In the genomic region with DNA sequence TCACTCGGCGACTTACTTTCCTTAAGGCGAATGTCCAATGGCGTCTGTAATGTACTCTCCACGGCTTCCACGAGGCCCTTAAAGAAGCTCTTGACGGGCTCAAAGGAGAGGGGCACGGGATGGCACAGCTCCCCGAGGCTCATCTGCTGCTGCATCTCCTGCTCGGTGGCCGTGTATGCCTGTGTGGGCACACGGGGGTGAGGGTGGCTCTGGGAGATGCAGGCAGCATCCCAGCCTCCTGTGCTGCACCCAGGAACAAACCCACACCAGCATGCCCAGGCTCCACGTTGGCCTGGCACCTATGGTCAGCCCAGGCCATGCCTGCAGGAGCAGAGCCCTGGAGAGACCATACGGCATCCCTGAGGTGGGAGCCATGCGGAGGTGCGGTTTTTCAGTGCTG, we compare ENCODE assay signal across 20 cellular contexts.
"Had no signal": no experiment of that assay in that cellular context is flagged by ENCODE, and none has a peak within 500 bp of the region (broad histone marks: within the 10 kb centered on the region; RNA-seq: fewer than 3 reads in every experiment).

No MANE protein-coding gene starts in this region.

- DNase-seq: activated CD4-positive, alpha-beta T cell treated with anti-CD3 and anti-CD28 coated beads for 48 hours; activated naive CD8-positive, alpha-beta T cell treated with anti-CD3 and anti-CD28 coated beads for 36 hours; amniotic stem cell; effector CD8-positive, alpha-beta T cell; heart left ventricle; kidney; midbrain; psoas muscle; right cardiac atrium; stimulated activated CD4-positive, alpha-beta T cell treated with anti-CD3 and anti-CD28 coated beads, Interleukin-2, amount 100 ng/mL, for 24 hours; stimulated activated naive CD8-positive, alpha-beta T cell treated with anti-CD3 and anti-CD28 coated beads, Interleukin-15, Interleukin-2, amounts not matched to agents 100 U/mL and 50 U/mL, for 24 hours; substantia nigra; trophoblast cell had no signal

- H3K4me1 Mint-ChIP-seq: neural crest cell had no signal

- H3K9me3 ChIP-seq: esophagus muscularis mucosa, gastroesophageal sphincter, heart left ventricle, psoas muscle, SJSA1 had no signal

- H3K4me3 ChIP-seq: esophagus muscularis mucosa, gastroesophageal sphincter, heart left ventricle, psoas muscle, SJSA1 had no signal

- H3K27ac Mint-ChIP-seq: activated naive CD8-positive, alpha-beta T cell treated with anti-CD3 and anti-CD28 coated beads for 36 hours; dendritic cell treated with granulocyte-macrophage colony-stimulating factor and Interleukin-4, amounts not matched to agents 40 ng/mL and 50 ng/mL, for 4 days; WTC11 had no signal

- H3K27ac ChIP-seq: esophagus muscularis mucosa, gastroesophageal sphincter, heart left ventricle, psoas muscle, SJSA1 had no signal

- H3K36me3 ChIP-seq: SJSA1 had no signal

- ATAC-seq: gastroesophageal sphincter; heart left ventricle; left lobe of liver; psoas muscle; stimulated activated naive CD8-positive, alpha-beta T cell treated with anti-CD3 and anti-CD28 coated beads, Interleukin-15, Interleukin-2, amounts not matched to agents 100 U/mL and 50 U/mL, for 24 hours; WTC11 had no signal

- H3K4me3 Mint-ChIP-seq: activated naive CD8-positive, alpha-beta T cell treated with anti-CD3 and anti-CD28 coated beads for 36 hours; dendritic cell treated with granulocyte-macrophage colony-stimulating factor and Interleukin-4, amounts not matched to agents 40 ng/mL and 50 ng/mL, for 4 days; neural crest cell; WTC11 had no signal

- H3K27me3 ChIP-seq: SJSA1 had no signal

- H3K27me3 Mint-ChIP-seq: activated naive CD8-positive, alpha-beta T cell treated with anti-CD3 and anti-CD28 coated beads for 36 hours; dendritic cell treated with granulocyte-macrophage colony-stimulating factor and Interleukin-4, amounts not matched to agents 40 ng/mL and 50 ng/mL, for 4 days had no signal

- H3K4me1 ChIP-seq: esophagus muscularis mucosa, gastroesophageal sphincter, psoas muscle, SJSA1 had no signal

- H3K9me3 Mint-ChIP-seq: activated naive CD8-positive, alpha-beta T cell treated with anti-CD3 and anti-CD28 coated beads for 36 hours; dendritic cell treated with granulocyte-macrophage colony-stimulating factor and Interleukin-4, amounts not matched to agents 40 ng/mL and 50 ng/mL, for 4 days; neural crest cell; WTC11 had no signal
